21 cellular contexts compared by ENCODE assay signal in the genomic region with DNA sequence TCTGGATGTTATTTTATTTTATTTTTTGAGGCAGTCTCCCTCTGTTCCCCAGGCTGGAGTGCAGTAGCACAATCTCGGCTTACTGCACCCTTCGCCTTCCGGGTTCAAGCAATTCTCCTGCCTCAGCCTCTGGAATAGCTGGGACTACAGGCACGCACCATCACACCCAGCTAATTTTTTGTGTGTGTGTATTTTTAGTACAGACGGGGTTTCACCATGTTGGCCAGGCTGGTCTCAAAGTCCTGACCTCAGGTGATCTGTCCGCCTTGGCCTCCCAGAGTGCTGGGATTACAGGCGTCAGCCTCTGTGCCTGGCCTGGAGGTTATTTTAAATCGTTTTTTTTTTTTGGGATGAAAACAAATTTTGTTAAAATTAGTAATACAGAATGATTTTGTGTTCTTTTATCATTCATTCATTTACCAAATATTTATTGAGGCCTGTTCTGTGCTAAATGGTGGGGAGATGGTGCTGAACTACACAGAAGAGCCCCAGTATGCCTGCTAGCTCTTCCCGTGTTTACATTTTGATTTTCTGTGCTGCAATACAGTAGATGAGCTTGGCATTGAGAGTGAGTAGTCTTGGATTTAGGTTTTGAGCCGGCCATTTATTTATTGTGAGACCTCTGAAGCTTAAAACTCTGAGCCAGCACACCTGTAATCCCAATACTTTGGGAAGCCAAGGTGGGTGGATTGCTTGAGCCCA. TPM values are rescaled to one million over a fixed set of nuclear protein-coding genes. Genes with fewer than 3 reads are reported as not detected.
A peak's percentile ranks its signal among the peaks of the same experiment; 100 is the strongest.
DNase-seq lines count a peak whose midpoint lies in the region; ATAC-seq and TF ChIP-seq lines count a peak whose summit lies in the region.
"Had no signal": no experiment of that assay in that cellular context is flagged by ENCODE, and none has a peak within 500 bp of the region (broad histone marks: within the 10 kb centered on the region; RNA-seq: fewer than 3 reads in every experiment).

No MANE protein-coding gene starts in this region.

- H3K27ac ChIP-seq in CD4-positive, CD25-positive, alpha-beta regulatory T cell (ENCODE audit: insufficient read depth, low read length, poor library complexity, severe bottlenecking): no peak overlapping the region
- peak overlapping the region; percentile 44 to 75 for H3K27ac ChIP-seq in liver (ENCODE audit: low read depth in 1 of 2, low read length in 2 of 2)
- H3K27ac ChIP-seq: breast epithelium, prostate gland, RWPE1 had no signal

- no peak overlapping the region for H3K4me3 ChIP-seq in CD4-positive, CD25-positive, alpha-beta regulatory T cell (ENCODE audit: low read depth, low read length)
- no peak overlapping the region for H3K4me3 ChIP-seq in liver (ENCODE audit: low read depth in 1 of 3, low read length in 3 of 3)
- H3K4me3 ChIP-seq: breast epithelium, GM12878, MG63, prostate gland, vagina had no signal

- peak; percentile 9 to 32 for TF ChIP-seq RAD21 in liver (IDR thresholded peaks at IDR 0.05)

- peaks cover 41% of the 10 kb centered on the region for H3K4me1 ChIP-seq in CD4-positive, CD25-positive, alpha-beta regulatory T cell (ENCODE audit: control insufficient read depth, insufficient read depth, low read length, poor library complexity, severe bottlenecking)
- peaks cover 19 to 69% (median 55%) of the 10 kb centered on the region in 4 donors for H3K4me1 ChIP-seq in liver (ENCODE audit: control insufficient read depth in 4 of 4, insufficient read depth in 4 of 4, low read length in 3 of 4)

- no peak for DNase-seq in CD4-positive, CD25-positive, alpha-beta regulatory T cell
- DNase-seq in progenitor cell of endocrine pancreas (ENCODE audit: low spot score, unreplicated experiment) (no peak), sciatic nerve (ENCODE audit: low spot score) (no peak), NCI-H1105 treated with DMSO at 0.1 percent for 48 hours (lab: John Stamatoyannopoulos, UW) (no peak), COLO829 (ENCODE audit: low spot score) (no peak)
- DNase-seq: activated CD4-positive, alpha-beta T cell treated with anti-CD3 and anti-CD28 coated beads, Interleukin-2, amount 50 U/mL, for 4 hours; activated T-cell treated with anti-CD3 and anti-CD28 coated beads, Interleukin-2, amount 50 U/mL, for 4 hours; GDM1; MG63; NCI-H187; SW 1271 had no signal

- H3K27me3 Mint-ChIP-seq in CD4-positive, CD25-positive, alpha-beta regulatory T cell: no peaks in the 10 kb centered on the region
- peaks cover 3% of the 10 kb centered on the region for H3K27me3 Mint-ChIP-seq in brain
- no peaks in the 10 kb centered on the region for H3K27me3 Mint-ChIP-seq in progenitor cell of endocrine pancreas
- H3K27me3 Mint-ChIP-seq: activated naive CD8-positive, alpha-beta T cell; stimulated activated naive CD8-positive, alpha-beta T cell treated with anti-CD3 and anti-CD28 coated beads, Interleukin-15, Interleukin-2, amounts not matched to agents 100 ng/mL and 50 ng/mL, for 24 hours had no signal

- no peaks in the 10 kb centered on the region for H3K27me3 ChIP-seq in CD4-positive, CD25-positive, alpha-beta regulatory T cell (ENCODE audit: control insufficient read depth, insufficient read depth, low read length)
- no peaks in the 10 kb centered on the region for H3K27me3 ChIP-seq in liver (ENCODE audit: control insufficient read depth in 4 of 4, insufficient read depth in 4 of 4, low read length in 3 of 4)
- H3K27me3 ChIP-seq: breast epithelium, MG63, vagina had no signal

- peaks cover 28 to 89% (median 69%) of the 10 kb centered on the region in 4 donors for H3K4me1 Mint-ChIP-seq in CD4-positive, CD25-positive, alpha-beta regulatory T cell
- H3K4me1 Mint-ChIP-seq in brain (peaks cover 93% of the 10 kb centered on the region), progenitor cell of endocrine pancreas (ENCODE audit: low read depth) (peaks cover 70% of the 10 kb centered on the region)

- no peak overlapping the region for H3K4me3 Mint-ChIP-seq in CD4-positive, CD25-positive, alpha-beta regulatory T cell
- H3K4me3 Mint-ChIP-seq in brain (no peak overlapping the region), progenitor cell of endocrine pancreas (ENCODE audit: low read depth) (no peak overlapping the region)
- H3K4me3 Mint-ChIP-seq: activated naive CD8-positive, alpha-beta T cell; activated T-cell treated with anti-CD3 and anti-CD28 coated beads, Interleukin-2, amount 50 U/mL, for 4 hours; stimulated activated naive CD8-positive, alpha-beta T cell treated with anti-CD3 and anti-CD28 coated beads, Interleukin-15, Interleukin-2, amounts not matched to agents 100 ng/mL and 50 ng/mL, for 24 hours had no signal

- peak overlapping the region in 2 of 3 donors; percentile 42 to 77 for H3K27ac Mint-ChIP-seq in CD4-positive, CD25-positive, alpha-beta regulatory T cell
- peak overlapping the region in 4 of 5 experiments; percentile 42 to 68 (median 62) for H3K27ac Mint-ChIP-seq in brain
- peak overlapping the region; percentile 19 for H3K27ac Mint-ChIP-seq in progenitor cell of endocrine pancreas
- H3K27ac Mint-ChIP-seq: activated naive CD8-positive, alpha-beta T cell had no signal

- ATAC-seq in CD4-positive, CD25-positive, alpha-beta regulatory T cell (ENCODE audit: low read depth in 2 of 2): no peak
- ATAC-seq in sciatic nerve: no peak
- no peak for ATAC-seq in HG03439 (IDR thresholded peaks at IDR 0.05; ENCODE audit: unreplicated experiment)
- ATAC-seq: GM12878 had no signal

- intact Hi-C loops in sciatic nerve (cut with DNase I): no loop called here

- 36% methylated on average over 10 of the region's 10 CpGs for WGBS in liver

- H3K9me3 Mint-ChIP-seq in CD4-positive, CD25-positive, alpha-beta regulatory T cell: no peaks in the 10 kb centered on the region
- H3K9me3 Mint-ChIP-seq in brain (no peaks in the 10 kb centered on the region), progenitor cell of endocrine pancreas (ENCODE audit: low read depth) (no peaks in the 10 kb centered on the region)
- H3K9me3 Mint-ChIP-seq: activated T-cell treated with anti-CD3 and anti-CD28 coated beads, Interleukin-2, amount 50 U/mL, for 4 hours; stimulated activated naive CD8-positive, alpha-beta T cell treated with anti-CD3 and anti-CD28 coated beads, Interleukin-15, Interleukin-2, amounts not matched to agents 100 ng/mL and 50 ng/mL, for 24 hours had no signal

- peaks cover 10% of the 10 kb centered on the region for H3K36me3 Mint-ChIP-seq in CD4-positive, CD25-positive, alpha-beta regulatory T cell
- H3K36me3 Mint-ChIP-seq in brain (peaks cover 9% of the 10 kb centered on the region), progenitor cell of endocrine pancreas (ENCODE audit: insufficient read depth) (no peaks in the 10 kb centered on the region)
- H3K36me3 Mint-ChIP-seq: activated naive CD8-positive, alpha-beta T cell had no signal

- H3K36me3 ChIP-seq in CD4-positive, CD25-positive, alpha-beta regulatory T cell (ENCODE audit: control insufficient read depth, insufficient read depth, low read length): peaks cover 10% of the 10 kb centered on the region
- H3K36me3 ChIP-seq in liver (ENCODE audit: control insufficient read depth in 4 of 4, insufficient read depth in 3 of 4, low read depth in 1 of 4, low read length in 3 of 4): no peaks in the 10 kb centered on the region
- H3K36me3 ChIP-seq: breast epithelium, MG63, prostate gland, vagina had no signal

- no peak overlapping the region for H3K9ac ChIP-seq in liver (ENCODE audit: low read depth in 1 of 2, low read length in 2 of 2)

- TF ChIP-seq CTCF in brain (conservative IDR thresholded peaks at IDR 0.05): no peak
- TF ChIP-seq CTCF in liver (IDR thresholded peaks at IDR 0.05; ENCODE audit: low read depth, low read length, missing input control): no peak
- TF ChIP-seq CTCF in progenitor cell of endocrine pancreas (IDR thresholded peaks at IDR 0.05; ENCODE audit: unreplicated experiment): no peak

- H3K9me3 ChIP-seq in CD4-positive, CD25-positive, alpha-beta regulatory T cell (ENCODE audit: control insufficient read depth in 2 of 2, low read length in 2 of 2): no peaks in the 10 kb centered on the region
- no peaks in the 10 kb centered on the region for H3K9me3 ChIP-seq in liver (ENCODE audit: control insufficient read depth in 4 of 4, low read length in 3 of 4)
- H3K9me3 ChIP-seq: breast epithelium, MG63, prostate gland, vagina had no signal

TF ChIP-seq in liver, 16 proteins besides CTCF, POLR2A, EP300 and RAD21 (continues in another document):
- TF ChIP-seq HNF4A (conservative IDR thresholded peaks at IDR 0.05) (peak; percentile 78 to 83), HNF4G (IDR thresholded peaks at IDR 0.05) (peak; percentile 32), FOXA2 (IDR thresholded peaks at IDR 0.05) (no peak), TAF1 (conservative IDR thresholded peaks at IDR 0.05) (no peak)
- TF ChIP-seq, protein P1, sequence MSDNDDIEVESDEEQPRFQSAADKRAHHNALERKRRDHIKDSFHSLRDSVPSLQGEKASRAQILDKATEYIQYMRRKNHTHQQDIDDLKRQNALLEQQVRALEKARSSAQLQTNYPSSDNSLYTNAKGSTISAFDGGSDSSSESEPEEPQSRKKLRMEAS (IDR thresholded peaks at IDR 0.05): no peak

RNA-seq across cellular contexts. Expression of a gene that starts 22.7 kb away (rescaled TPM):
- 242 TPM for total RNA-seq in CD4-positive, CD25-positive, alpha-beta regulatory T cell
- 100 to 1,000 TPM; 142 to 151 (median 145) TPM for polyA plus RNA-seq in CD4-positive, CD25-positive, alpha-beta regulatory T cell
- 408 TPM for polyA plus RNA-seq in brain (ENCODE audit: insufficient read depth, low read depth, low replicate concordance)
- 100 to 1,000 TPM in 1 of 2 donors, 10 to 100 TPM in 1; 95.5 to 142 TPM for total RNA-seq in liver
- 10 to 100 TPM; 62.2 to 71.3 TPM for polyA plus RNA-seq in liver
- 249 and 271 TPM in 2 replicates for total RNA-seq in progenitor cell of endocrine pancreas
- total RNA-seq in sciatic nerve: 429 TPM
